In the genomic region with DNA sequence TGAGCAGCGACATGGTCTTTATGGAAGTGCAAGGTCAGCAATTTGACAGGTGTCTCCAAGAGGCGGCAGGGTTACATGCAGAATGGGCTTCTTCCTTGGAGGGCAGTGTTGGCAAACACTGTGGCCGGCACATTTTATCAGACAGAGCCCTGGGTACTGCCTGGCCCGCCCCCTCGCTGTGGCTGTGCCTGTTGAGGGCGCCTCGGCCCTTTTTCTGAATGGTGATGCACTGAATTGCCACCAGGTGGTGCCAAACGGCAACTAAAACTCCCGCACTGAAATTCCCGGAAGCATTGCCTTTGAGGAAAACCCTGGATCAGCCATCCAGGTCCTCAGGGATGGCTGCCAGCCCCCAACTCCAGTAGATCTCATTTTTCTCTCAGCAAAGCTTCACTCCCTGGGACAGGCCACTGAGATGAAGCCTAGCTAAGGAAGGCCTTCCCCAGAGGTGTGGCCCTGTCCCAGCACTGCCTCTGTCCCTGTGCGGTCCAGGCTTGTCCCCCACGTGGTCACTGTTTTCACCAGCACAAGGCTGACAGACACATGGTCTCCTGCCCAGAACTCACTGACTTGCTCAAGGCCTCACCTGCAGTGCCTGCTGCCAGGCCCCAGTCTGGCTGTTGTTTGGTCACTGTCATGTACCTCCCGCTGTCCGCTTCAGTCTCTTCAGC, we compare ENCODE assay signal across 1 cellular context.
TF ChIP-seq lines count a peak whose summit lies in the region.

No MANE protein-coding gene starts in this region.

TF ChIP-seq in K562, 482 proteins besides CTCF, POLR2A, EP300 and RAD21 (continued from another document and continues in another):
- TF ChIP-seq, protein P1, sequence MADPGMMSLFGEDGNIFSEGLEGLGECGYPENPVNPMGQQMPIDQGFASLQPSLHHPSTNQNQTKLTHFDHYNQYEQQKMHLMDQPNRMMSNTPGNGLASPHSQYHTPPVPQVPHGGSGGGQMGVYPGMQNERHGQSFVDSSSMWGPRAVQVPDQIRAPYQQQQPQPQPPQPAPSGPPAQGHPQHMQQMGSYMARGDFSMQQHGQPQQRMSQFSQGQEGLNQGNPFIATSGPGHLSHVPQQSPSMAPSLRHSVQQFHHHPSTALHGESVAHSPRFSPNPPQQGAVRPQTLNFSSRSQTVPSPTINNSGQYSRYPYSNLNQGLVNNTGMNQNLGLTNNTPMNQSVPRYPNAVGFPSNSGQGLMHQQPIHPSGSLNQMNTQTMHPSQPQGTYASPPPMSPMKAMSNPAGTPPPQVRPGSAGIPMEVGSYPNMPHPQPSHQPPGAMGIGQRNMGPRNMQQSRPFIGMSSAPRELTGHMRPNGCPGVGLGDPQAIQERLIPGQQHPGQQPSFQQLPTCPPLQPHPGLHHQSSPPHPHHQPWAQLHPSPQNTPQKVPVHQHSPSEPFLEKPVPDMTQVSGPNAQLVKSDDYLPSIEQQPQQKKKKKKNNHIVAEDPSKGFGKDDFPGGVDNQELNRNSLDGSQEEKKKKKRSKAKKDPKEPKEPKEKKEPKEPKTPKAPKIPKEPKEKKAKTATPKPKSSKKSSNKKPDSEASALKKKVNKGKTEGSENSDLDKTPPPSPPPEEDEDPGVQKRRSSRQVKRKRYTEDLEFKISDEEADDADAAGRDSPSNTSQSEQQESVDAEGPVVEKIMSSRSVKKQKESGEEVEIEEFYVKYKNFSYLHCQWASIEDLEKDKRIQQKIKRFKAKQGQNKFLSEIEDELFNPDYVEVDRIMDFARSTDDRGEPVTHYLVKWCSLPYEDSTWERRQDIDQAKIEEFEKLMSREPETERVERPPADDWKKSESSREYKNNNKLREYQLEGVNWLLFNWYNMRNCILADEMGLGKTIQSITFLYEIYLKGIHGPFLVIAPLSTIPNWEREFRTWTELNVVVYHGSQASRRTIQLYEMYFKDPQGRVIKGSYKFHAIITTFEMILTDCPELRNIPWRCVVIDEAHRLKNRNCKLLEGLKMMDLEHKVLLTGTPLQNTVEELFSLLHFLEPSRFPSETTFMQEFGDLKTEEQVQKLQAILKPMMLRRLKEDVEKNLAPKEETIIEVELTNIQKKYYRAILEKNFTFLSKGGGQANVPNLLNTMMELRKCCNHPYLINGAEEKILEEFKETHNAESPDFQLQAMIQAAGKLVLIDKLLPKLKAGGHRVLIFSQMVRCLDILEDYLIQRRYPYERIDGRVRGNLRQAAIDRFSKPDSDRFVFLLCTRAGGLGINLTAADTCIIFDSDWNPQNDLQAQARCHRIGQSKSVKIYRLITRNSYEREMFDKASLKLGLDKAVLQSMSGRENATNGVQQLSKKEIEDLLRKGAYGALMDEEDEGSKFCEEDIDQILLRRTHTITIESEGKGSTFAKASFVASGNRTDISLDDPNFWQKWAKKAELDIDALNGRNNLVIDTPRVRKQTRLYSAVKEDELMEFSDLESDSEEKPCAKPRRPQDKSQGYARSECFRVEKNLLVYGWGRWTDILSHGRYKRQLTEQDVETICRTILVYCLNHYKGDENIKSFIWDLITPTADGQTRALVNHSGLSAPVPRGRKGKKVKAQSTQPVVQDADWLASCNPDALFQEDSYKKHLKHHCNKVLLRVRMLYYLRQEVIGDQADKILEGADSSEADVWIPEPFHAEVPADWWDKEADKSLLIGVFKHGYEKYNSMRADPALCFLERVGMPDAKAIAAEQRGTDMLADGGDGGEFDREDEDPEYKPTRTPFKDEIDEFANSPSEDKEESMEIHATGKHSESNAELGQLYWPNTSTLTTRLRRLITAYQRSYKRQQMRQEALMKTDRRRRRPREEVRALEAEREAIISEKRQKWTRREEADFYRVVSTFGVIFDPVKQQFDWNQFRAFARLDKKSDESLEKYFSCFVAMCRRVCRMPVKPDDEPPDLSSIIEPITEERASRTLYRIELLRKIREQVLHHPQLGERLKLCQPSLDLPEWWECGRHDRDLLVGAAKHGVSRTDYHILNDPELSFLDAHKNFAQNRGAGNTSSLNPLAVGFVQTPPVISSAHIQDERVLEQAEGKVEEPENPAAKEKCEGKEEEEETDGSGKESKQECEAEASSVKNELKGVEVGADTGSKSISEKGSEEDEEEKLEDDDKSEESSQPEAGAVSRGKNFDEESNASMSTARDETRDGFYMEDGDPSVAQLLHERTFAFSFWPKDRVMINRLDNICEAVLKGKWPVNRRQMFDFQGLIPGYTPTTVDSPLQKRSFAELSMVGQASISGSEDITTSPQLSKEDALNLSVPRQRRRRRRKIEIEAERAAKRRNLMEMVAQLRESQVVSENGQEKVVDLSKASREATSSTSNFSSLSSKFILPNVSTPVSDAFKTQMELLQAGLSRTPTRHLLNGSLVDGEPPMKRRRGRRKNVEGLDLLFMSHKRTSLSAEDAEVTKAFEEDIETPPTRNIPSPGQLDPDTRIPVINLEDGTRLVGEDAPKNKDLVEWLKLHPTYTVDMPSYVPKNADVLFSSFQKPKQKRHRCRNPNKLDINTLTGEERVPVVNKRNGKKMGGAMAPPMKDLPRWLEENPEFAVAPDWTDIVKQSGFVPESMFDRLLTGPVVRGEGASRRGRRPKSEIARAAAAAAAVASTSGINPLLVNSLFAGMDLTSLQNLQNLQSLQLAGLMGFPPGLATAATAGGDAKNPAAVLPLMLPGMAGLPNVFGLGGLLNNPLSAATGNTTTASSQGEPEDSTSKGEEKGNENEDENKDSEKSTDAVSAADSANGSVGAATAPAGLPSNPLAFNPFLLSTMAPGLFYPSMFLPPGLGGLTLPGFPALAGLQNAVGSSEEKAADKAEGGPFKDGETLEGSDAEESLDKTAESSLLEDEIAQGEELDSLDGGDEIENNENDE (IDR thresholded peaks at IDR 0.05; ENCODE audit: low read depth, low read length) = no peak
- no peak for TF ChIP-seq FOXJ3 (CRISPR knock-in tag; IDR thresholded peaks at IDR 0.05)
- no peak for TF ChIP-seq GTF2E2 (tag; IDR thresholded peaks at IDR 0.05)
- no peak for TF ChIP-seq NFE2 (IDR thresholded peaks at IDR 0.05; ENCODE audit: low read depth)
- TF ChIP-seq ETV1 (tag; conservative IDR thresholded peaks at IDR 0.05; ENCODE audit: low read depth) = peak; percentile 48; the same call in 1 of the 2 replicates
- no peak for TF ChIP-seq STAT5A (IDR thresholded peaks at IDR 0.05; ENCODE audit: borderline replicate concordance, low read length)
- TF ChIP-seq ZNF224 (CRISPR knock-in tag; IDR thresholded peaks at IDR 0.05) = no peak
- 0 out of 4 replicates have a peak, but pooled peaks of 1 of the 2 experiments have one; percentile 15 for TF ChIP-seq SRF (CRISPR knock-in tag; IDR thresholded peaks at IDR 0.05)
- TF ChIP-seq, protein P2, sequence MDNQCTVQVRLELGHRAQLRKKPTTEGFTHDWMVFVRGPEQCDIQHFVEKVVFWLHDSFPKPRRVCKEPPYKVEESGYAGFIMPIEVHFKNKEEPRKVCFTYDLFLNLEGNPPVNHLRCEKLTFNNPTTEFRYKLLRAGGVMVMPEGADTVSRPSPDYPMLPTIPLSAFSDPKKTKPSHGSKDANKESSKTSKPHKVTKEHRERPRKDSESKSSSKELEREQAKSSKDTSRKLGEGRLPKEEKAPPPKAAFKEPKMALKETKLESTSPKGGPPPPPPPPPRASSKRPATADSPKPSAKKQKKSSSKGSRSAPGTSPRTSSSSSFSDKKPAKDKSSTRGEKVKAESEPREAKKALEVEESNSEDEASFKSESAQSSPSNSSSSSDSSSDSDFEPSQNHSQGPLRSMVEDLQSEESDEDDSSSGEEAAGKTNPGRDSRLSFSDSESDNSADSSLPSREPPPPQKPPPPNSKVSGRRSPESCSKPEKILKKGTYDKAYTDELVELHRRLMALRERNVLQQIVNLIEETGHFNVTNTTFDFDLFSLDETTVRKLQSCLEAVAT (IDR thresholded peaks at IDR 0.05) = 0 out of 4 replicates have a peak, but pooled peaks of 1 of the 2 experiments have one; percentile 52
- no peak for TF ChIP-seq JUN (IDR thresholded peaks at IDR 0.05; ENCODE audit: borderline replicate concordance, low read depth, low read length)
- 0 out of 2 replicates have a peak, but pooled peaks have one; percentile 37 for TF ChIP-seq JUN (CRISPR knock-in tag; IDR thresholded peaks at IDR 0.05; ENCODE audit: borderline replicate concordance)
- no peak for TF ChIP-seq SLC30A9 (CRISPR knock-in tag; IDR thresholded peaks at IDR 0.05)
- TF ChIP-seq, protein P3, sequence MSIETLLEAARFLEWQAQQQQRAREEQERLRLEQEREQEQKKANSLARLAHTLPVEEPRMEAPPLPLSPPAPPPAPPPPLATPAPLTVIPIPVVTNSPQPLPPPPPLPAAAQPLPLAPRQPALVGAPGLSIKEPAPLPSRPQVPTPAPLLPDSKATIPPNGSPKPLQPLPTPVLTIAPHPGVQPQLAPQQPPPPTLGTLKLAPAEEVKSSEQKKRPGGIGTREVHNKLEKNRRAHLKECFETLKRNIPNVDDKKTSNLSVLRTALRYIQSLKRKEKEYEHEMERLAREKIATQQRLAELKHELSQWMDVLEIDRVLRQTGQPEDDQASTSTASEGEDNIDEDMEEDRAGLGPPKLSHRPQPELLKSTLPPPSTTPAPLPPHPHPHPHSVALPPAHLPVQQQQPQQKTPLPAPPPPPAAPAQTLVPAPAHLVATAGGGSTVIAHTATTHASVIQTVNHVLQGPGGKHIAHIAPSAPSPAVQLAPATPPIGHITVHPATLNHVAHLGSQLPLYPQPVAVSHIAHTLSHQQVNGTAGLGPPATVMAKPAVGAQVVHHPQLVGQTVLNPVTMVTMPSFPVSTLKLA (conservative IDR thresholded peaks at IDR 0.05) = peak; percentile 74 to 88; a peak in 3 of 4 replicates
- no peak for TF ChIP-seq ZNF134 (CRISPR knock-in tag; conservative IDR thresholded peaks at IDR 0.05)
- TF ChIP-seq, protein P4, sequence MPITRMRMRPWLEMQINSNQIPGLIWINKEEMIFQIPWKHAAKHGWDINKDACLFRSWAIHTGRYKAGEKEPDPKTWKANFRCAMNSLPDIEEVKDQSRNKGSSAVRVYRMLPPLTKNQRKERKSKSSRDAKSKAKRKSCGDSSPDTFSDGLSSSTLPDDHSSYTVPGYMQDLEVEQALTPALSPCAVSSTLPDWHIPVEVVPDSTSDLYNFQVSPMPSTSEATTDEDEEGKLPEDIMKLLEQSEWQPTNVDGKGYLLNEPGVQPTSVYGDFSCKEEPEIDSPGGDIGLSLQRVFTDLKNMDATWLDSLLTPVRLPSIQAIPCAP (CRISPR knock-in tag; IDR thresholded peaks at IDR 0.05; ENCODE audit: borderline replicate concordance) = no peak
- TF ChIP-seq TCF7L2 (IDR thresholded peaks at IDR 0.05; ENCODE audit: low read depth, low read length) = no peak
- TF ChIP-seq SRSF7 (optimal IDR thresholded peaks at IDR 0.05; ENCODE audit: low read depth, low read length) = no peak
- TF ChIP-seq SIN3A (IDR thresholded peaks at IDR 0.05; ENCODE audit: borderline replicate concordance in 2 of 2, control insufficient read depth in 1 of 2, low read depth in 2 of 2, low read length in 2 of 2) = no peak
- TF ChIP-seq, protein P5, sequence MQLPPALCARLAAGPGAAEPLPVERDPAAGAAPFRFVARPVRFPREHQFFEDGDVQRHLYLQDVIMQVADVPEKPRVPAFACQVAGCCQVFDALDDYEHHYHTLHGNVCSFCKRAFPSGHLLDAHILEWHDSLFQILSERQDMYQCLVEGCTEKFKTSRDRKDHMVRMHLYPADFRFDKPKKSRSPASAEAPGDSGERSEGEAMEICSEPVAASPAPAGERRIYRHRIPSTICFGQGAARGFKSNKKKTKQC (CRISPR knock-in tag; IDR thresholded peaks at IDR 0.05) = 0 out of 2 replicates have a peak, but pooled peaks have one; percentile 37
- peak in 1 of 2 experiments; percentile 72; a peak in 2 of 4 replicates for TF ChIP-seq MAZ (CRISPR knock-in tag; conservative IDR thresholded peaks at IDR 0.05 in 1 of 2, IDR thresholded peaks at IDR 0.05 in 1 of 2)
- no peak for TF ChIP-seq ZNF780A (CRISPR knock-in tag; IDR thresholded peaks at IDR 0.05)
- TF ChIP-seq, protein P6, sequence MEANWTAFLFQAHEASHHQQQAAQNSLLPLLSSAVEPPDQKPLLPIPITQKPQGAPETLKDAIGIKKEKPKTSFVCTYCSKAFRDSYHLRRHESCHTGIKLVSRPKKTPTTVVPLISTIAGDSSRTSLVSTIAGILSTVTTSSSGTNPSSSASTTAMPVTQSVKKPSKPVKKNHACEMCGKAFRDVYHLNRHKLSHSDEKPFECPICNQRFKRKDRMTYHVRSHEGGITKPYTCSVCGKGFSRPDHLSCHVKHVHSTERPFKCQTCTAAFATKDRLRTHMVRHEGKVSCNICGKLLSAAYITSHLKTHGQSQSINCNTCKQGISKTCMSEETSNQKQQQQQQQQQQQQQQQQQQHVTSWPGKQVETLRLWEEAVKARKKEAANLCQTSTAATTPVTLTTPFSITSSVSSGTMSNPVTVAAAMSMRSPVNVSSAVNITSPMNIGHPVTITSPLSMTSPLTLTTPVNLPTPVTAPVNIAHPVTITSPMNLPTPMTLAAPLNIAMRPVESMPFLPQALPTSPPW (CRISPR knock-in tag; IDR thresholded peaks at IDR 0.05) = no peak
- TF ChIP-seq, protein P7, sequence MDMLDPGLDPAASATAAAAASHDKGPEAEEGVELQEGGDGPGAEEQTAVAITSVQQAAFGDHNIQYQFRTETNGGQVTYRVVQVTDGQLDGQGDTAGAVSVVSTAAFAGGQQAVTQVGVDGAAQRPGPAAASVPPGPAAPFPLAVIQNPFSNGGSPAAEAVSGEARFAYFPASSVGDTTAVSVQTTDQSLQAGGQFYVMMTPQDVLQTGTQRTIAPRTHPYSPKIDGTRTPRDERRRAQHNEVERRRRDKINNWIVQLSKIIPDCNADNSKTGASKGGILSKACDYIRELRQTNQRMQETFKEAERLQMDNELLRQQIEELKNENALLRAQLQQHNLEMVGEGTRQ (CRISPR knock-in tag; IDR thresholded peaks at IDR 0.05) = 0 out of 2 replicates have a peak, but pooled peaks have one; percentile 20
- no peak for TF ChIP-seq SMAD1 (IDR thresholded peaks at IDR 0.05; ENCODE audit: low read depth, low read length, partially characterized antibody)
- no peak for TF ChIP-seq ZNF124 (CRISPR knock-in tag; IDR thresholded peaks at IDR 0.05)
- no peak for TF ChIP-seq PML (IDR thresholded peaks at IDR 0.05; ENCODE audit: low read length)
- no peak for TF ChIP-seq KAT8 (IDR thresholded peaks at IDR 0.05; ENCODE audit: low read depth)
- TF ChIP-seq, protein P8, sequence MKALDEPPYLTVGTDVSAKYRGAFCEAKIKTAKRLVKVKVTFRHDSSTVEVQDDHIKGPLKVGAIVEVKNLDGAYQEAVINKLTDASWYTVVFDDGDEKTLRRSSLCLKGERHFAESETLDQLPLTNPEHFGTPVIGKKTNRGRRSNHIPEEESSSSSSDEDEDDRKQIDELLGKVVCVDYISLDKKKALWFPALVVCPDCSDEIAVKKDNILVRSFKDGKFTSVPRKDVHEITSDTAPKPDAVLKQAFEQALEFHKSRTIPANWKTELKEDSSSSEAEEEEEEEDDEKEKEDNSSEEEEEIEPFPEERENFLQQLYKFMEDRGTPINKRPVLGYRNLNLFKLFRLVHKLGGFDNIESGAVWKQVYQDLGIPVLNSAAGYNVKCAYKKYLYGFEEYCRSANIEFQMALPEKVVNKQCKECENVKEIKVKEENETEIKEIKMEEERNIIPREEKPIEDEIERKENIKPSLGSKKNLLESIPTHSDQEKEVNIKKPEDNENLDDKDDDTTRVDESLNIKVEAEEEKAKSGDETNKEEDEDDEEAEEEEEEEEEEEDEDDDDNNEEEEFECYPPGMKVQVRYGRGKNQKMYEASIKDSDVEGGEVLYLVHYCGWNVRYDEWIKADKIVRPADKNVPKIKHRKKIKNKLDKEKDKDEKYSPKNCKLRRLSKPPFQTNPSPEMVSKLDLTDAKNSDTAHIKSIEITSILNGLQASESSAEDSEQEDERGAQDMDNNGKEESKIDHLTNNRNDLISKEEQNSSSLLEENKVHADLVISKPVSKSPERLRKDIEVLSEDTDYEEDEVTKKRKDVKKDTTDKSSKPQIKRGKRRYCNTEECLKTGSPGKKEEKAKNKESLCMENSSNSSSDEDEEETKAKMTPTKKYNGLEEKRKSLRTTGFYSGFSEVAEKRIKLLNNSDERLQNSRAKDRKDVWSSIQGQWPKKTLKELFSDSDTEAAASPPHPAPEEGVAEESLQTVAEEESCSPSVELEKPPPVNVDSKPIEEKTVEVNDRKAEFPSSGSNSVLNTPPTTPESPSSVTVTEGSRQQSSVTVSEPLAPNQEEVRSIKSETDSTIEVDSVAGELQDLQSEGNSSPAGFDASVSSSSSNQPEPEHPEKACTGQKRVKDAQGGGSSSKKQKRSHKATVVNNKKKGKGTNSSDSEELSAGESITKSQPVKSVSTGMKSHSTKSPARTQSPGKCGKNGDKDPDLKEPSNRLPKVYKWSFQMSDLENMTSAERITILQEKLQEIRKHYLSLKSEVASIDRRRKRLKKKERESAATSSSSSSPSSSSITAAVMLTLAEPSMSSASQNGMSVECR (CRISPR knock-in tag; IDR thresholded peaks at IDR 0.05) = peak; percentile 46; the same call in 1 of the 2 replicates
- TF ChIP-seq HOXB6 (CRISPR knock-in tag; IDR thresholded peaks at IDR 0.05; ENCODE audit: borderline replicate concordance) = no peak
